8 cellular contexts compared by ENCODE assay signal in the genomic region with DNA sequence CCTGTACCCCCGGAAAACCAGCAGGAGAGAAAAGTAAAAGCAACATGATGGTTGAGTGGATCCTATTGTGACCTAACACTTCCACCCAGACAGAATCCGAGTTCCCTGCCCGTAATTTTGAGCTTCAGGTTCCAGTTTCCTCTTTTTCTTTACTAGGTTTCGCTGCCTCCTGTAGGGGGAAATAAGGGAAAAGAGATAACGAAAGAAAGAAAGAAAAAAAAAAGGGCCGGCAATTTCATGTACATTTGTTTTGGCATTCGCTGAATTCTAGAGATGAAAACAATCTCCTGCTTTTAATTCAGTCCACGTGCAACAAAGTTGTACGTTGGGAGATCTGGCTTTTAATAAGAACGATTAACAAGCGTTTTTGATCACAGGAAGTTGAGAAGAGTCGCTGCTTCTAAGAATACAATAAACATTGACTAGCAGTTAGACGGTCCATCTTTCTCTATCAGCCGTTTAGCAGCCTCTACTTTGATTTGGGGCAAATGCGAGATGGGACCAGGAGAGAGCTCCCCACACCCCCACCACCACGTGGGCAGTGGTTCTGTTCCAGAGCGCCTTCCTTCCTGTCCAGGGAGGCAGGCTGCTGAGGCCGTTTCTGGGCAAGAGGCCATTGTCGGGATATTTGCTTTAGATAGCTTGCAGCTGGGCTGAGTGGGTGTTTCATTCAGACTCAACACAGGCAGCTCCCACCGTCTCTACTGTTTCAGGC.
DNase-seq lines count a peak whose midpoint lies in the region; ATAC-seq, FAIRE-seq and TF ChIP-seq lines count a peak whose summit lies in the region.

No MANE protein-coding gene starts in this region.

- H3K4me3 Mint-ChIP-seq in chondrocyte (ENCODE audit: unreplicated experiment) (no peak overlapping the region), memory B cell (peak overlapping the region; percentile 76)

- H3K27me3 Mint-ChIP-seq in chondrocyte (ENCODE audit: low read depth) (no peaks in the 10 kb centered on the region), memory B cell (peaks cover 1% of the 10 kb centered on the region)

- H3K4me1 Mint-ChIP-seq in chondrocyte (ENCODE audit: low read depth) (peaks cover 85% of the 10 kb centered on the region), memory B cell (peaks cover 14% of the 10 kb centered on the region)

- ATAC-seq in memory B cell (ENCODE audit: low read depth) = peak; percentile 67
- ATAC-seq in GM21360 (IDR thresholded peaks at IDR 0.05; ENCODE audit: unreplicated experiment) = no peak

- H3K27ac Mint-ChIP-seq in chondrocyte (ENCODE audit: unreplicated experiment) (peak overlapping the region; percentile 99), memory B cell (no peak overlapping the region)

- no peaks in the 10 kb centered on the region for H3K36me3 Mint-ChIP-seq in chondrocyte (ENCODE audit: low read depth)
- no peaks in the 10 kb centered on the region for H3K36me3 Mint-ChIP-seq in memory B cell

- DNase-seq in chondrocyte (ENCODE audit: low spot score) = no peak
- DNase-seq in memory B cell (ENCODE audit: low spot score in 2 of 2) = no peak
- DNase-seq in superior temporal gyrus (ENCODE audit: extremely low spot score) = peak; percentile 59
- DNase-seq in HTR-8/SVneo (ENCODE audit: insufficient read length, low spot score) = no peak
- no peak for DNase-seq in NCI-H774 (lab: John Stamatoyannopoulos, UW)

- no peaks in the 10 kb centered on the region for H3K9me3 Mint-ChIP-seq in chondrocyte (ENCODE audit: low read depth)
- no peaks in the 10 kb centered on the region for H3K9me3 Mint-ChIP-seq in memory B cell

- TF ChIP-seq CTCF in chondrocyte (IDR thresholded peaks at IDR 0.05) = peak; percentile 34

- no peak for FAIRE-seq in HTR-8/SVneo (lab: Jason Lieb, UNC)

- peak overlapping the region; percentile 4; the same call in 1 of the 2 replicates for H3K4me3 ChIP-seq in GM08714 (ENCODE audit: low read length)

TF ChIP-seq in PFSK-1, 5 proteins besides CTCF, POLR2A, EP300 and RAD21:
- TF ChIP-seq SIN3A (IDR thresholded peaks at IDR 0.05; ENCODE audit: borderline replicate concordance, insufficient read depth, low read length) = 0 out of 2 replicates have a peak, but pooled peaks have one; percentile 79
- TF ChIP-seq, protein P1, sequence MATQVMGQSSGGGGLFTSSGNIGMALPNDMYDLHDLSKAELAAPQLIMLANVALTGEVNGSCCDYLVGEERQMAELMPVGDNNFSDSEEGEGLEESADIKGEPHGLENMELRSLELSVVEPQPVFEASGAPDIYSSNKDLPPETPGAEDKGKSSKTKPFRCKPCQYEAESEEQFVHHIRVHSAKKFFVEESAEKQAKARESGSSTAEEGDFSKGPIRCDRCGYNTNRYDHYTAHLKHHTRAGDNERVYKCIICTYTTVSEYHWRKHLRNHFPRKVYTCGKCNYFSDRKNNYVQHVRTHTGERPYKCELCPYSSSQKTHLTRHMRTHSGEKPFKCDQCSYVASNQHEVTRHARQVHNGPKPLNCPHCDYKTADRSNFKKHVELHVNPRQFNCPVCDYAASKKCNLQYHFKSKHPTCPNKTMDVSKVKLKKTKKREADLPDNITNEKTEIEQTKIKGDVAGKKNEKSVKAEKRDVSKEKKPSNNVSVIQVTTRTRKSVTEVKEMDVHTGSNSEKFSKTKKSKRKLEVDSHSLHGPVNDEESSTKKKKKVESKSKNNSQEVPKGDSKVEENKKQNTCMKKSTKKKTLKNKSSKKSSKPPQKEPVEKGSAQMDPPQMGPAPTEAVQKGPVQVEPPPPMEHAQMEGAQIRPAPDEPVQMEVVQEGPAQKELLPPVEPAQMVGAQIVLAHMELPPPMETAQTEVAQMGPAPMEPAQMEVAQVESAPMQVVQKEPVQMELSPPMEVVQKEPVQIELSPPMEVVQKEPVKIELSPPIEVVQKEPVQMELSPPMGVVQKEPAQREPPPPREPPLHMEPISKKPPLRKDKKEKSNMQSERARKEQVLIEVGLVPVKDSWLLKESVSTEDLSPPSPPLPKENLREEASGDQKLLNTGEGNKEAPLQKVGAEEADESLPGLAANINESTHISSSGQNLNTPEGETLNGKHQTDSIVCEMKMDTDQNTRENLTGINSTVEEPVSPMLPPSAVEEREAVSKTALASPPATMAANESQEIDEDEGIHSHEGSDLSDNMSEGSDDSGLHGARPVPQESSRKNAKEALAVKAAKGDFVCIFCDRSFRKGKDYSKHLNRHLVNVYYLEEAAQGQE (IDR thresholded peaks at IDR 0.05; ENCODE audit: insufficient read depth in 1 of 2, low read depth in 2 of 2, low read length in 2 of 2) = peak in 1 of 2 experiments; percentile 52; a peak in 1 of 4 replicates
- peak; percentile 17; the same call in 1 of the 2 replicates for TF ChIP-seq POLR2AphosphoS5 (IDR thresholded peaks at IDR 0.05; ENCODE audit: low read depth, low read length)
- TF ChIP-seq FOXP2 (optimal IDR thresholded peaks at IDR 0.05; ENCODE audit: borderline replicate concordance, extremely low read depth, extremely low read length, insufficient read depth) = peak; percentile 78
- TF ChIP-seq TAF1 (IDR thresholded peaks at IDR 0.05; ENCODE audit: borderline replicate concordance, insufficient read depth, low read length) = no peak
